In the genomic region with DNA sequence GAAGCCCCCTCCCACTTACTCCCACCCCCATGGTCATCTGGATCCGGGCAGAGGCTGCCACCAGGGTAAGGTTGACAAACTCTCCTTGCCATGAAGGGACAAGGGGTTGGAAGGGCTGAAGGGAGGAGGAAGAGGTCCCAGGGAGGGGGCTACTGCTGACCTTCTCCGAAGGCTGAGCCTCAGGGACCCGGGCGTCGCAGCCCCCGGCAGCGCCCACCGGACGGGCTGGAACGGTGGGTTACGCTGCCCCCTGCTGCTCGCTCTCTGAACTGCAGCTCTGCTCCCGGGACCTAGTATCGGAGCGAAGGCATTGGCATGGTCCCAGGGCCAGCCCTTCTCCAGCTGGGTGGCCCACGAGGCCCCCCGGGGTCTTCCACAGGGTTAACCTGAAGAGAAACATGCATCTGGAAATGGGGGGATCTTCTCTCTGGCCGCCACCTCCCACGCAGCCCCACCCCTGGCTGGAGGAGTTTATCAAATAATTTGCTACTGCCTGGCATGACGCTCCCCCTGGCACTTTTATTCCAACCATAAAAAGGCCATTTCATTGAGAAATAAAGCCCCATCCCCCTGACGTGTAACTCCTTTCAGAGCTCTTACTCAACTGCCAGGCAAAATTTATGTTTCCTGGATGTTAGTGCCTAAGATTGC, we compare ENCODE assay signal across 7 cellular contexts.
DNase-seq lines count a peak whose midpoint lies in the region; ATAC-seq, FAIRE-seq and TF ChIP-seq lines count a peak whose summit lies in the region.

No MANE protein-coding gene starts in this region.

- BruUV-seq in endothelial cell of umbilical vein (replicated peaks; lab: Mats Ljungman, UMichigan): no TSS peak

- peak; percentile 45 to 65 for ATAC-seq in naive thymus-derived CD8-positive, alpha-beta T cell
- ATAC-seq in GM19467 (IDR thresholded peaks at IDR 0.05; ENCODE audit: unreplicated experiment): no peak

- no peaks in the 10 kb centered on the region for H3K36me3 ChIP-seq in endothelial cell of umbilical vein (ENCODE audit: control insufficient read depth in 2 of 2, extremely low read depth in 1 of 2, insufficient read depth in 2 of 2, low read length in 2 of 2)
- no peaks in the 10 kb centered on the region for H3K36me3 ChIP-seq in testis (ENCODE audit: low read depth, missing control alignments)

- WGBS in testis, 2 donors: 9 to 35% methylated on average over 3 to 21 of the region's 21 CpGs

- H3K9me3 ChIP-seq in endothelial cell of umbilical vein (replicated peaks; ENCODE audit: control insufficient read depth, insufficient read depth, low read length) (no peaks in the 10 kb centered on the region), testis (no peaks in the 10 kb centered on the region)

- H3K27ac ChIP-seq in endothelial cell of umbilical vein (ENCODE audit: insufficient read depth, low read depth, low read length) (no peak overlapping the region), testis (no peak overlapping the region)

- no peaks in the 10 kb centered on the region for H3K9me3 Mint-ChIP-seq in naive thymus-derived CD8-positive, alpha-beta T cell

- intact Hi-C loops in endothelial cell of umbilical vein (cut with micrococcal nuclease) (loop anchor here (1.0 kb wide), 2 partner anchors 435 to 447 kb away; no protein-coding TSS in a partner anchor), testis (cut with DNase I; ENCODE audit: low total_unique reads) (no loop called here)

- H3K4me2 ChIP-seq in endothelial cell of umbilical vein (ENCODE audit: insufficient read depth, low read length): no peak overlapping the region

- H3K4me3 Mint-ChIP-seq in naive thymus-derived CD8-positive, alpha-beta T cell: peak overlapping the region in 2 of 10 donors; percentile 27 to 43

- dilution Hi-C loops in endothelial cell of umbilical vein (cut with MboI; ENCODE audit: extremely low pct_ligation_motif_present, low sequenced_read_pairs): no loop called here

- H3K27me3 ChIP-seq in endothelial cell of umbilical vein (ENCODE audit: control insufficient read depth in 2 of 2, insufficient read depth in 2 of 2, low read length in 2 of 2): peaks cover 8 to 9% of the 10 kb centered on the region in 2 experiments
- H3K27me3 ChIP-seq in testis: no peaks in the 10 kb centered on the region

- H4K20me1 ChIP-seq in endothelial cell of umbilical vein (replicated peaks; ENCODE audit: control insufficient read depth, extremely low read depth, insufficient read depth, low read length): no peaks in the 10 kb centered on the region

- H3K9ac ChIP-seq in endothelial cell of umbilical vein (replicated peaks; ENCODE audit: extremely low read depth, insufficient read depth, low read length): no peak overlapping the region

- POLR2A ChIA-PET in GM10248 (lab: Yijun Ruan, JAX) (no interaction called here), endothelial cell of umbilical vein (lab: Charles Lee) (no interaction called here)
- POLR2A ChIA-PET in naive thymus-derived CD8-positive, alpha-beta T cell (lab: Charles Lee): no interaction called here

- peaks cover 27 to 56% (median 45%) of the 10 kb centered on the region in 4 donors for H3K4me1 Mint-ChIP-seq in naive thymus-derived CD8-positive, alpha-beta T cell

- no peak overlapping the region for H2AFZ ChIP-seq in endothelial cell of umbilical vein (ENCODE audit: low read depth, low read length)

- CTCF ChIA-PET in GM10248 (lab: Yijun Ruan, JAX): interaction anchor here (0.6 to 1.6 kb wide), 18 partner anchors 8 to 507 kb away, joined by 3 to 13 read pairs (median 4); no protein-coding TSS in a partner anchor
- CTCF ChIA-PET in endothelial cell of umbilical vein (lab: Charles Lee): interaction anchor here (0.7 to 1.3 kb wide), 18 partner anchors 8 to 448 kb away, joined by 3 to 15 read pairs (median 4); a partner anchor contains a TSS

- TF ChIP-seq CTCF in GM10248 (IDR thresholded peaks at IDR 0.05; ENCODE audit: control extremely low read depth, extremely low read depth, low read depth, missing control alignments) (peak; percentile 87), endothelial cell of umbilical vein (IDR thresholded peaks at IDR 0.05; ENCODE audit: extremely low read depth in 1 of 2, insufficient read depth in 1 of 2, low read depth in 1 of 2, low read length in 2 of 2) (peak; percentile 91 to 98), testis (IDR thresholded peaks at IDR 0.05) (peak; percentile 33 to 94 (median 69))

- H3K36me3 Mint-ChIP-seq in naive thymus-derived CD8-positive, alpha-beta T cell: no peaks in the 10 kb centered on the region

- H3K4me1 ChIP-seq in endothelial cell of umbilical vein (ENCODE audit: control insufficient read depth, extremely low read depth, insufficient read depth, low read length) (no peaks in the 10 kb centered on the region), testis (peaks cover 9% of the 10 kb centered on the region)

- H3K4me3 ChIP-seq in endothelial cell of umbilical vein (replicated peaks in 1 of 3; ENCODE audit: insufficient read depth in 1 of 3, low read depth in 1 of 3, low read length in 3 of 3) (no peak overlapping the region), testis (peak overlapping the region in 1 of 2 donors; percentile 7)

- peak overlapping the region in 1 of 10 donors; percentile 70 for H3K27ac Mint-ChIP-seq in naive thymus-derived CD8-positive, alpha-beta T cell

- DNase-seq in GM10248 (ENCODE audit: extremely low spot score) (peak; percentile 84), M059J (ENCODE audit: low read depth) (peak; percentile 29), endothelial cell of umbilical vein (ENCODE audit: low read depth, low spot score) (peak; percentile 22), testis (peak; percentile 71)
- peak; percentile 76 to 80 for DNase-seq in activated CD4-positive, alpha-beta T cell treated with anti-CD3 and anti-CD28 coated beads, Interleukin-2, amount 50 U/mL, for 48 hours
- DNase-seq in naive thymus-derived CD8-positive, alpha-beta T cell: peak; percentile 37 to 79 (median 69)

- peaks cover 7 to 41% (median 15%) of the 10 kb centered on the region in 5 donors for H3K27me3 Mint-ChIP-seq in naive thymus-derived CD8-positive, alpha-beta T cell

- peak; percentile 67 for FAIRE-seq in endothelial cell of umbilical vein (lab: Jason Lieb, UNC)

- TF ChIP-seq POLR2A in endothelial cell of umbilical vein (IDR thresholded peaks at IDR 0.05; ENCODE audit: low read depth, low read length) (no peak), testis (IDR thresholded peaks at IDR 0.05) (no peak)

- H3K79me2 ChIP-seq in endothelial cell of umbilical vein (ENCODE audit: control insufficient read depth, insufficient read depth, low read length): no peaks in the 10 kb centered on the region

- no peaks in the 10 kb centered on the region for H3K9me1 ChIP-seq in endothelial cell of umbilical vein (replicated peaks; ENCODE audit: control insufficient read depth, extremely low read depth, insufficient read depth, low read length)

TF ChIP-seq in endothelial cell of umbilical vein, 7 proteins besides CTCF, POLR2A, EP300 and RAD21:
- TF ChIP-seq GATA2 (IDR thresholded peaks at IDR 0.05; ENCODE audit: insufficient read depth, insufficient read length, low read depth, low read length) (no peak), POLR2AphosphoS5 (IDR thresholded peaks at IDR 0.05; ENCODE audit: insufficient read depth, low read depth, low read length) (no peak), EZH2 (IDR thresholded peaks at IDR 0.05; ENCODE audit: borderline replicate concordance, low read depth, low read length, severe bottlenecking) (no peak), MYC (IDR thresholded peaks at IDR 0.05; ENCODE audit: low read depth, low read length) (no peak), JUN (IDR thresholded peaks at IDR 0.05; ENCODE audit: borderline replicate concordance, insufficient read depth, insufficient read length, low read depth) (no peak), FOS (IDR thresholded peaks at IDR 0.05; ENCODE audit: borderline replicate concordance, insufficient read depth, low read length) (no peak)
- TF ChIP-seq, protein P1, sequence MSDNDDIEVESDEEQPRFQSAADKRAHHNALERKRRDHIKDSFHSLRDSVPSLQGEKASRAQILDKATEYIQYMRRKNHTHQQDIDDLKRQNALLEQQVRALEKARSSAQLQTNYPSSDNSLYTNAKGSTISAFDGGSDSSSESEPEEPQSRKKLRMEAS (IDR thresholded peaks at IDR 0.05; ENCODE audit: insufficient read depth, insufficient read length): no peak

Comparison
In these comparisons a context has a peak if more than half of its experiments do, and no peak if none do; other contexts are left out.
1. DNase-seq: peak in every context shown above with its lines; median percentile 84 in GM10248; 78 in activated CD4-positive, alpha-beta T cell treated with anti-CD3 and anti-CD28 coated beads, Interleukin-2, amount 50 U/mL, for 48 hours; 71 in testis; 69 in naive thymus-derived CD8-positive, alpha-beta T cell; 29 in M059J; 22 in endothelial cell of umbilical vein.